In genomic region chr2:112762276-112762675, GRCh38 we compare ENCODE assay signal across 21 cellular contexts. TPM values are rescaled to one million over a fixed set of nuclear protein-coding genes. Genes with fewer than 3 reads are reported as not detected.
DNase-seq lines count a peak whose midpoint lies in the region; ATAC-seq, FAIRE-seq and TF ChIP-seq lines count a peak whose summit lies in the region.
"Had no signal": no experiment of that assay in that cellular context is flagged by ENCODE, and none has a peak within 500 bp of the region (broad histone marks: within the 10 kb centered on the region; RNA-seq: fewer than 3 reads in every experiment).

No MANE protein-coding gene starts in this region.

- no peaks in the 10 kb centered on the region for H3K27me3 ChIP-seq in DND-41 (ENCODE audit: insufficient read depth, low read length, poor library complexity)
- no peaks in the 10 kb centered on the region for H3K27me3 ChIP-seq in SU-DHL-6 (ENCODE audit: low read length)
- no peaks in the 10 kb centered on the region for H3K27me3 ChIP-seq in keratinocyte (ENCODE audit: control insufficient read depth, extremely low read depth, insufficient read depth, low read length)
- H3K27me3 ChIP-seq in SJCRH30 = no peaks in the 10 kb centered on the region
- H3K27me3 ChIP-seq: dorsolateral prefrontal cortex, esophagus muscularis mucosa, ovary, SJSA1 had no signal

- H3K9me3 ChIP-seq in DND-41 (ENCODE audit: insufficient read depth, low read length, severe bottlenecking) = no peaks in the 10 kb centered on the region
- H3K9me3 ChIP-seq in SU-DHL-6 (ENCODE audit: insufficient read depth, low read length) = no peaks in the 10 kb centered on the region
- H3K9me3 ChIP-seq in keratinocyte (ENCODE audit: control insufficient read depth, low read depth, low read length) = no peaks in the 10 kb centered on the region
- H3K9me3 ChIP-seq in SJCRH30 (replicated peaks) = no peaks in the 10 kb centered on the region
- H3K9me3 ChIP-seq: esophagus muscularis mucosa, ovary, SJSA1 had no signal

- no peaks in the 10 kb centered on the region for H3K9me3 Mint-ChIP-seq in activated CD8-positive, alpha-beta T cell treated with anti-CD3 and anti-CD28 coated beads, Interleukin-2, amount 10 ng/mL, durations not matched to agents 7 days and 5 days (ENCODE audit: insufficient read depth)
- no peaks in the 10 kb centered on the region for H3K9me3 Mint-ChIP-seq in activated CD8-positive, alpha-beta T cell treated with anti-CD3 and anti-CD28 coated beads for 36 hours

- POLR2A ChIA-PET in activated CD8-positive, alpha-beta T cell treated with anti-CD3 and anti-CD28 coated beads, Interleukin-2, amount 10 ng/mL, durations not matched to agents 7 days and 5 days (lab: Charles Lee) = no interaction called here
- POLR2A ChIA-PET in activated CD8-positive, alpha-beta T cell treated with anti-CD3 and anti-CD28 coated beads for 36 hours (lab: Charles Lee) = interaction anchor here (0.6 to 1.4 kb wide), 3 partner anchors 9 to 18 kb away, joined by 3 to 9 read pairs (median 3); no protein-coding TSS in a partner anchor

- dilution Hi-C loops in keratinocyte (cut with MboI; ENCODE audit: extremely low pct_ligation_motif_present, low sequenced_read_pairs) = no loop called here

- peaks cover 41% of the 10 kb centered on the region for H3K4me1 Mint-ChIP-seq in activated CD8-positive, alpha-beta T cell treated with anti-CD3 and anti-CD28 coated beads, Interleukin-2, amount 10 ng/mL, durations not matched to agents 7 days and 5 days (ENCODE audit: low read depth)
- peaks cover 15% of the 10 kb centered on the region for H3K4me1 Mint-ChIP-seq in activated CD8-positive, alpha-beta T cell treated with anti-CD3 and anti-CD28 coated beads for 36 hours (ENCODE audit: low read depth)

- no peak for FAIRE-seq in keratinocyte (lab: Jason Lieb, UNC)
- FAIRE-seq: urothelium cell line had no signal

- CTCF ChIA-PET in activated CD8-positive, alpha-beta T cell treated with anti-CD3 and anti-CD28 coated beads, Interleukin-2, amount 10 ng/mL, durations not matched to agents 7 days and 5 days (lab: Charles Lee) = interaction anchor here (2.3 to 3.3 kb wide), 3 partner anchors 13 to 179 kb away, joined by 7 to 27 read pairs (median 11); no protein-coding TSS in a partner anchor
- CTCF ChIA-PET in activated CD8-positive, alpha-beta T cell treated with anti-CD3 and anti-CD28 coated beads for 36 hours (lab: Charles Lee) = interaction anchor here (1.2 to 2.5 kb wide), 6 partner anchors 13 to 179 kb away, joined by 3 to 15 read pairs (median 8); no protein-coding TSS in a partner anchor

- H3K27ac ChIP-seq in DND-41 (ENCODE audit: low read length) (0 out of 2 replicates have a peak overlapping the region, but pooled peaks have one; percentile 92), SU-DHL-6 (ENCODE audit: low read depth, low read length) (no peak overlapping the region), keratinocyte (ENCODE audit: control insufficient read depth, insufficient read depth, low read length) (no peak overlapping the region), SJCRH30 (no peak overlapping the region)
- H3K27ac ChIP-seq: dorsolateral prefrontal cortex, esophagus muscularis mucosa, ovary, SJSA1 had no signal

- H3K27me3 Mint-ChIP-seq in activated CD8-positive, alpha-beta T cell treated with anti-CD3 and anti-CD28 coated beads, Interleukin-2, amount 10 ng/mL, durations not matched to agents 7 days and 5 days (ENCODE audit: low read depth) = no peaks in the 10 kb centered on the region
- H3K27me3 Mint-ChIP-seq in activated CD8-positive, alpha-beta T cell treated with anti-CD3 and anti-CD28 coated beads for 36 hours = no peaks in the 10 kb centered on the region
- H3K27me3 Mint-ChIP-seq: activated CD4-positive, alpha-beta T cell treated with anti-CD3 and anti-CD28 coated beads for 36 hours had no signal

- intact Hi-C loops in activated CD8-positive, alpha-beta T cell treated with anti-CD3 and anti-CD28 coated beads for 36 hours (cut with micrococcal nuclease) = no loop called here

- H3K4me2 ChIP-seq in DND-41 (ENCODE audit: insufficient read depth, low read length) (peak overlapping the region; percentile 87), SU-DHL-6 (ENCODE audit: low read depth, low read length, poor library complexity, severe bottlenecking) (peak overlapping the region; percentile 71), keratinocyte (ENCODE audit: control insufficient read depth, extremely low read depth, insufficient read depth, low read depth, low read length) (peak overlapping the region; percentile 77)

- H3K9ac ChIP-seq in DND-41 (ENCODE audit: low read depth, low read length) (peak overlapping the region; percentile 92; the same call in 1 of the 2 replicates), SU-DHL-6 (ENCODE audit: low read length) (no peak overlapping the region), keratinocyte (ENCODE audit: control insufficient read depth, extremely low read depth, insufficient read depth, low read length) (no peak overlapping the region)

- ATAC-seq in activated CD8-positive, alpha-beta T cell treated with anti-CD3 and anti-CD28 coated beads, Interleukin-2, amount 10 ng/mL, durations not matched to agents 7 days and 5 days = no peak
- ATAC-seq in activated CD8-positive, alpha-beta T cell treated with anti-CD3 and anti-CD28 coated beads for 36 hours = no peak
- no peak for ATAC-seq in DND-41 (ENCODE audit: insufficient read depth, low read depth)
- ATAC-seq: activated CD4-positive, alpha-beta T cell treated with anti-CD3 and anti-CD28 coated beads for 36 hours; left ventricle myocardium superior had no signal

- H3K27ac Mint-ChIP-seq in activated CD8-positive, alpha-beta T cell treated with anti-CD3 and anti-CD28 coated beads, Interleukin-2, amount 10 ng/mL, durations not matched to agents 7 days and 5 days = no peak overlapping the region
- no peak overlapping the region for H3K27ac Mint-ChIP-seq in activated CD8-positive, alpha-beta T cell treated with anti-CD3 and anti-CD28 coated beads for 36 hours
- H3K27ac Mint-ChIP-seq: activated CD4-positive, alpha-beta T cell treated with anti-CD3 and anti-CD28 coated beads for 36 hours had no signal

- H2AFZ ChIP-seq in DND-41 (ENCODE audit: low read depth, low read length) (no peak overlapping the region), SU-DHL-6 (ENCODE audit: low read depth, low read length, severe bottlenecking) (no peak overlapping the region), keratinocyte (ENCODE audit: control insufficient read depth, low read length) (no peak overlapping the region)

- no peaks in the 10 kb centered on the region for H3K9me1 ChIP-seq in keratinocyte (ENCODE audit: control insufficient read depth, extremely low read depth, insufficient read depth, low read length)

- no peak overlapping the region; a peak in 1 of 4 replicates for H3K4me3 ChIP-seq in DND-41 (ENCODE audit: low read depth in 1 of 2, low read length in 2 of 2)
- no peak overlapping the region for H3K4me3 ChIP-seq in SU-DHL-6 (ENCODE audit: insufficient read depth, low read length, poor library complexity, severe bottlenecking)
- H3K4me3 ChIP-seq in keratinocyte (ENCODE audit: control insufficient read depth in 2 of 3, extremely low read depth in 1 of 3, insufficient read depth in 2 of 3, low read depth in 1 of 3, low read length in 3 of 3) = peak overlapping the region in 1 of 3 experiments; percentile 4
- H3K4me3 ChIP-seq in SJCRH30 = no peak overlapping the region
- H3K4me3 ChIP-seq: dorsolateral prefrontal cortex, esophagus muscularis mucosa, ovary had no signal

- H4K20me1 ChIP-seq in DND-41 (ENCODE audit: insufficient read depth, low read length) (peaks cover 4% of the 10 kb centered on the region; the same call in 1 of the 2 replicates), SU-DHL-6 (ENCODE audit: low read depth, low read length) (no peaks in the 10 kb centered on the region), keratinocyte (ENCODE audit: control insufficient read depth, extremely low read depth, insufficient read depth, low read length) (no peaks in the 10 kb centered on the region)

- peaks cover 62% of the 10 kb centered on the region for H3K79me2 ChIP-seq in DND-41 (ENCODE audit: insufficient read depth, low read length)
- H3K79me2 ChIP-seq in SU-DHL-6 (ENCODE audit: insufficient read depth, low read length) = peaks cover 48% of the 10 kb centered on the region
- peaks cover 47% of the 10 kb centered on the region for H3K79me2 ChIP-seq in keratinocyte (ENCODE audit: control insufficient read depth, insufficient read depth, low read length)

- H3K4me3 Mint-ChIP-seq in activated CD8-positive, alpha-beta T cell treated with anti-CD3 and anti-CD28 coated beads, Interleukin-2, amount 10 ng/mL, durations not matched to agents 7 days and 5 days = peak overlapping the region; percentile 99
- no peak overlapping the region for H3K4me3 Mint-ChIP-seq in activated CD8-positive, alpha-beta T cell treated with anti-CD3 and anti-CD28 coated beads for 36 hours

- DNase-seq in activated CD8-positive, alpha-beta T cell treated with anti-CD3 and anti-CD28 coated beads, Interleukin-2, amount 10 ng/mL, durations not matched to agents 7 days and 5 days = no peak
- no peak for DNase-seq in activated CD8-positive, alpha-beta T cell treated with anti-CD3 and anti-CD28 coated beads for 36 hours
- no peak for DNase-seq in DND-41
- DNase-seq in keratinocyte (ENCODE audit: low read depth, low spot score) = no peak
- no peak for DNase-seq in SJCRH30
- DNase-seq in epidermal melanocyte (ENCODE audit: insufficient read length, low spot score) = no peak
- DNase-seq in cerebellar cortex (ENCODE audit: low spot score) = no peak
- DNase-seq: activated CD4-positive, alpha-beta T cell treated with anti-CD3 and anti-CD28 coated beads for 36 hours; activated T-cell treated with anti-CD3 and anti-CD28 coated beads for 4 hours; dorsolateral prefrontal cortex; H7; KBM-7; left ventricle myocardium superior; NCI-H526; OCI-M1; ovary; stimulated activated CD4-positive, alpha-beta T cell treated with anti-CD3 and anti-CD28 coated beads, Interleukin-1b, Interleukin-23, amount 100 ng/mL, for 48 hours had no signal

- H3K36me3 Mint-ChIP-seq in activated CD8-positive, alpha-beta T cell treated with anti-CD3 and anti-CD28 coated beads, Interleukin-2, amount 10 ng/mL, durations not matched to agents 7 days and 5 days (ENCODE audit: low read depth) = peaks cover 54% of the 10 kb centered on the region
- peaks cover 19% of the 10 kb centered on the region for H3K36me3 Mint-ChIP-seq in activated CD8-positive, alpha-beta T cell treated with anti-CD3 and anti-CD28 coated beads for 36 hours (ENCODE audit: low read depth)

- H3K4me1 ChIP-seq in DND-41 (ENCODE audit: insufficient read depth, low read length) (peaks cover 42% of the 10 kb centered on the region), keratinocyte (ENCODE audit: control insufficient read depth, extremely low read depth, insufficient read depth, low read length) (peaks cover 22% of the 10 kb centered on the region), SJCRH30 (no peaks in the 10 kb centered on the region; the same call in 1 of the 2 replicates)

- H3K9me2 ChIP-seq in SU-DHL-6 (replicated peaks; ENCODE audit: insufficient read depth, low read length) = no peaks in the 10 kb centered on the region

- no peak for TF ChIP-seq CTCF in activated CD8-positive, alpha-beta T cell treated with anti-CD3 and anti-CD28 coated beads for 36 hours (IDR thresholded peaks at IDR 0.05)
- no peak for TF ChIP-seq CTCF in DND-41 (IDR thresholded peaks at IDR 0.05; ENCODE audit: borderline replicate concordance, extremely low read depth, low read length, poor library complexity, severe bottlenecking)
- no peak for TF ChIP-seq CTCF in SU-DHL-6 (IDR thresholded peaks at IDR 0.05; ENCODE audit: insufficient read depth, low read length, poor library complexity, severe bottlenecking)
- no peak for TF ChIP-seq CTCF in keratinocyte (optimal IDR thresholded peaks at IDR 0.05 in 1 of 3, IDR thresholded peaks at IDR 0.05 in 1 of 3, conservative IDR thresholded peaks at IDR 0.05 in 1 of 3; ENCODE audit: extremely low read depth in 1 of 3, insufficient read depth in 2 of 3, low read length in 3 of 3)

- peaks cover 56% of the 10 kb centered on the region for H3K36me3 ChIP-seq in DND-41 (ENCODE audit: insufficient read depth, low read length)
- peaks cover 36% of the 10 kb centered on the region for H3K36me3 ChIP-seq in SU-DHL-6 (ENCODE audit: low read length)
- peaks cover 0 to 23% of the 10 kb centered on the region in 2 experiments for H3K36me3 ChIP-seq in keratinocyte (ENCODE audit: control insufficient read depth in 2 of 2, extremely low read depth in 1 of 2, insufficient read depth in 2 of 2, low read length in 2 of 2)
- peaks cover 44% of the 10 kb centered on the region for H3K36me3 ChIP-seq in SJCRH30
- H3K36me3 ChIP-seq: esophagus muscularis mucosa, ovary had no signal

- no peaks in the 10 kb centered on the region for H3F3A ChIP-seq in SU-DHL-6 (ENCODE audit: insufficient read depth)

RNA-seq across cellular contexts. Expression of gene CKAP2L, which starts 2.1 kb away (rescaled TPM):
- total RNA-seq in activated CD8-positive, alpha-beta T cell treated with anti-CD3 and anti-CD28 coated beads, Interleukin-2, amount 10 ng/mL, durations not matched to agents 7 days and 5 days = 10 to 100 TPM; 59.3 to 63.4 TPM
- total RNA-seq in activated CD8-positive, alpha-beta T cell treated with anti-CD3 and anti-CD28 coated beads for 36 hours = 10 to 100 TPM; 24.5 to 30.5 TPM
- 1.2 to 10.9 TPM (median 9.3 TPM) in 3 replicates for polyA plus RNA-seq in keratinocyte
- 0.50 TPM for polyA plus RNA-seq in keratinocyte (2011; ENCODE audit: low read depth)
- 1.8 and 3.3 TPM in 2 replicates for polyA plus RNA-seq in keratinocyte (2011; cell fraction: cytosol; rRNA removed)
- polyA plus RNA-seq in keratinocyte (2011; cell fraction: nucleus; rRNA removed) = 1.5 and 2.0 TPM in 2 replicates
- 0.45 and 9.6 TPM in 2 replicates for polyA plus RNA-seq in keratinocyte (2012; ENCODE audit: low replicate concordance)
- 0.89 to 7.2 TPM (median 1.6 TPM) in 3 replicates for polyA minus RNA-seq in keratinocyte
- polyA minus RNA-seq in keratinocyte (2011; cell fraction: cytosol; rRNA and poly(A)+ RNA removed) = 1.2 TPM
- 0.84 and 2.2 TPM in 2 replicates for polyA minus RNA-seq in keratinocyte (2011; cell fraction: nucleus; rRNA and poly(A)+ RNA removed)
- total RNA-seq in SJCRH30 (2014; rRNA removed; shearing (Covaris generic)) = 31.0 and 33.7 TPM in 2 replicates

RNA-seq across cellular contexts. Expression of gene IL1A, which starts 22.0 kb away (rescaled TPM):
- not detected for total RNA-seq in activated CD8-positive, alpha-beta T cell treated with anti-CD3 and anti-CD28 coated beads, Interleukin-2, amount 10 ng/mL, durations not matched to agents 7 days and 5 days
- total RNA-seq in activated CD8-positive, alpha-beta T cell treated with anti-CD3 and anti-CD28 coated beads for 36 hours = under 1 TPM; 0.69 to 0.99 TPM
- 146 to 269 TPM (median 240 TPM) in 3 replicates for polyA plus RNA-seq in keratinocyte
- polyA plus RNA-seq in keratinocyte (2011; ENCODE audit: low read depth) = 121 TPM
- polyA plus RNA-seq in keratinocyte (2011; cell fraction: cytosol; rRNA removed) = 145 and 292 TPM in 2 replicates
- polyA plus RNA-seq in keratinocyte (2011; cell fraction: nucleus; rRNA removed) = 339 and 358 TPM in 2 replicates
- 118 and 151 TPM in 2 replicates for polyA plus RNA-seq in keratinocyte (2012; ENCODE audit: low replicate concordance)
- 35.3 to 143 TPM (median 103 TPM) in 3 replicates for polyA minus RNA-seq in keratinocyte
- 90.0 TPM for polyA minus RNA-seq in keratinocyte (2011; cell fraction: cytosol; rRNA and poly(A)+ RNA removed)
- polyA minus RNA-seq in keratinocyte (2011; cell fraction: nucleus; rRNA and poly(A)+ RNA removed) = 106 and 198 TPM in 2 replicates
- total RNA-seq in SJCRH30 (2014; rRNA removed; shearing (Covaris generic)) = not detected in 2 replicates
- total RNA-seq: left ventricle myocardium superior had no signal

RNA-seq across cellular contexts. Expression of gene NT5DC4, which starts 41.5 kb away (rescaled TPM):
- total RNA-seq in activated CD8-positive, alpha-beta T cell treated with anti-CD3 and anti-CD28 coated beads, Interleukin-2, amount 10 ng/mL, durations not matched to agents 7 days and 5 days = not detected
- not detected for total RNA-seq in activated CD8-positive, alpha-beta T cell treated with anti-CD3 and anti-CD28 coated beads for 36 hours
- 0.03 to 1.00 TPM (median 0.07 TPM) in 3 replicates for polyA plus RNA-seq in keratinocyte
- not detected for polyA plus RNA-seq in keratinocyte (2011; ENCODE audit: low read depth)
- polyA plus RNA-seq in keratinocyte (2011; cell fraction: cytosol; rRNA removed) = 0.06 TPM in 1 of 2 replicates, not detected in the other
- 0.10 TPM in 1 of 2 replicates, not detected in the other for polyA plus RNA-seq in keratinocyte (2011; cell fraction: nucleus; rRNA removed)
- 0.13 TPM in 1 of 2 replicates, not detected in the other for polyA plus RNA-seq in keratinocyte (2012; ENCODE audit: low replicate concordance)
- not detected in 3 replicates for polyA minus RNA-seq in keratinocyte
- not detected for polyA minus RNA-seq in keratinocyte (2011; cell fraction: cytosol; rRNA and poly(A)+ RNA removed)
- not detected in 2 replicates for polyA minus RNA-seq in keratinocyte (2011; cell fraction: nucleus; rRNA and poly(A)+ RNA removed)
- total RNA-seq in SJCRH30 (2014; rRNA removed; shearing (Covaris generic)) = not detected in 2 replicates
- total RNA-seq: activated CD4-positive, alpha-beta T cell treated with anti-CD3 and anti-CD28 coated beads for 36 hours; esophagus muscularis mucosa; H7; left ventricle myocardium superior; ovary; SJSA1 had no signal
- polyA plus RNA-seq: ovary had no signal
